Comparison of ENCODE assay signal across 36 cellular contexts in genomic region chr3:176347424-176348146, GRCh38.
"Had no signal": no experiment of that assay in that cellular context is flagged by ENCODE, and none has a peak within 500 bp of the region (broad histone marks: within the 10 kb centered on the region; RNA-seq: fewer than 3 reads in every experiment).

No MANE protein-coding gene starts in this region.

- H3K27me3 ChIP-seq: adrenal gland, body of pancreas, brain microvascular endothelial cell, breast epithelium had no signal

- H3K4me1 ChIP-seq: adrenal gland, body of pancreas, breast epithelium had no signal

- H3K9me3 ChIP-seq: adrenal gland, body of pancreas, breast epithelium had no signal

- FAIRE-seq: astrocyte, TTC549 had no signal

- H3K36me3 Mint-ChIP-seq: activated CD8-positive, alpha-beta memory T cell treated with anti-CD3 and anti-CD28 coated beads, Interleukin-2, amount 10 ng/mL, durations not matched to agents 7 days and 5 days; activated naive CD8-positive, alpha-beta T cell treated with anti-CD3 and anti-CD28 coated beads for 36 hours had no signal

- H3K4me3 ChIP-seq: adrenal gland, body of pancreas, breast epithelium had no signal

- H3K36me3 ChIP-seq: adrenal gland, brain microvascular endothelial cell, breast epithelium, WERI-Rb-1 had no signal

- H3K4me1 Mint-ChIP-seq: activated CD4-positive, alpha-beta memory T cell treated with anti-CD3 and anti-CD28 coated beads, Interleukin-2, amount 10 ng/mL, durations not matched to agents 7 days and 5 days; activated CD4-positive, alpha-beta T cell treated with anti-CD3 and anti-CD28 coated beads for 36 hours; activated CD4-positive, alpha-beta T cell treated with anti-CD3 and anti-CD28 coated beads, Interleukin-2, amount 10 ng/mL, durations not matched to agents 7 days and 5 days; activated CD8-positive, alpha-beta memory T cell treated with anti-CD3 and anti-CD28 coated beads, Interleukin-2, amount 10 ng/mL, durations not matched to agents 7 days and 5 days; activated naive CD8-positive, alpha-beta T cell treated with anti-CD3 and anti-CD28 coated beads for 36 hours had no signal

- H3K27ac ChIP-seq: adrenal gland, body of pancreas, brain microvascular endothelial cell, breast epithelium, WERI-Rb-1 had no signal

- H3K27ac Mint-ChIP-seq: activated CD4-positive, alpha-beta memory T cell treated with anti-CD3 and anti-CD28 coated beads, Interleukin-2, amount 10 ng/mL, durations not matched to agents 7 days and 5 days; activated CD4-positive, alpha-beta T cell treated with anti-CD3 and anti-CD28 coated beads for 36 hours; activated CD4-positive, alpha-beta T cell treated with anti-CD3 and anti-CD28 coated beads, Interleukin-2, amount 10 ng/mL, durations not matched to agents 7 days and 5 days; activated CD8-positive, alpha-beta memory T cell treated with anti-CD3 and anti-CD28 coated beads, Interleukin-2, amount 10 ng/mL, durations not matched to agents 7 days and 5 days; activated CD8-positive, alpha-beta T cell treated with anti-CD3 and anti-CD28 coated beads, Interleukin-2, amount 10 ng/mL, durations not matched to agents 7 days and 5 days; activated naive CD4-positive, alpha-beta T cell treated with anti-CD3 and anti-CD28 coated beads, Interleukin-2, amount 50 U/mL, for 72 hours; activated naive CD8-positive, alpha-beta T cell treated with anti-CD3 and anti-CD28 coated beads for 36 hours; activated T-cell treated with anti-CD3 and anti-CD28 coated beads, Interleukin-2, amount 50 U/mL, for 24 hours; activated T-helper 2 cell treated with anti-CD3 and anti-CD28 coated beads, Interferon-gamma antibody, Interleukin-2, Interleukin-4, amounts not matched to agents 10 μg/mL and 5 μg/mL and 100 μg/mL, durations not matched to agents 14 hours and 24 hours and 36 hours; T-helper 1 cell treated with Interleukin-12 subunit alpha and Interleukin-12 subunit beta and Interleukin-4 antibody, amounts not matched to agents 30 μg/mL and 1 μg/mL, for 36 hours; T-helper 2 cell treated with Interferon-gamma antibody and Interleukin-4, amounts not matched to agents 5 μg/mL and 100 μg/mL, for 36 hours; WTC11 had no signal

- H3K9me3 Mint-ChIP-seq: activated naive CD8-positive, alpha-beta T cell treated with anti-CD3 and anti-CD28 coated beads for 36 hours had no signal

- DNase-seq: activated CD4-positive, alpha-beta memory T cell treated with anti-CD3 and anti-CD28 coated beads, Interleukin-2, amount 10 ng/mL, durations not matched to agents 7 days and 5 days; activated CD4-positive, alpha-beta T cell treated with anti-CD3 and anti-CD28 coated beads for 1 hour; activated CD4-positive, alpha-beta T cell treated with anti-CD3 and anti-CD28 coated beads for 36 hours; activated CD4-positive, alpha-beta T cell treated with anti-CD3 and anti-CD28 coated beads for 48 hours; activated CD4-positive, alpha-beta T cell treated with anti-CD3 and anti-CD28 coated beads, Interleukin-2, amount 10 ng/mL, durations not matched to agents 7 days and 5 days; activated CD4-positive, alpha-beta T cell treated with anti-CD3 and anti-CD28 coated beads, Interleukin-2, amount 50 U/mL, for 48 hours; activated CD4-positive, CD25-positive, alpha-beta regulatory T cell; activated CD8-positive, alpha-beta memory T cell treated with anti-CD3 and anti-CD28 coated beads for 24 hours; activated CD8-positive, alpha-beta memory T cell treated with anti-CD3 and anti-CD28 coated beads, Interleukin-2, amount 10 ng/mL, durations not matched to agents 7 days and 5 days; activated CD8-positive, alpha-beta memory T cell treated with anti-CD3 and anti-CD28 coated beads, Interleukin-2, amount 50 U/mL, for 48 hours; activated CD8-positive, alpha-beta T cell treated with anti-CD3 and anti-CD28 coated beads, Interleukin-2, amount 10 ng/mL, durations not matched to agents 7 days and 5 days; activated effector memory CD4-positive, alpha-beta T cell treated with Interleukin-2 at 50 U/mL for 16 hours; activated gamma-delta T cell; activated naive CD4-positive, alpha-beta T cell treated with anti-CD3 and anti-CD28 coated beads, Interleukin-2, amount 50 U/mL, for 16 hours; activated naive CD4-positive, alpha-beta T cell treated with Interleukin-2 at 50 U/mL for 16 hours; activated naive CD8-positive, alpha-beta T cell treated with anti-CD3 and anti-CD28 coated beads for 36 hours; activated T-cell treated with anti-CD3 and anti-CD28 coated beads, Interleukin-2, amount 50 U/mL, for 24 hours; activated T-cell treated with anti-CD3 and anti-CD28 coated beads, Interleukin-2, amount 50 U/mL, for 48 hours; adrenal gland; amniotic stem cell; aorta; body of pancreas; brain microvascular endothelial cell; central memory CD4-positive, alpha-beta T cell; T-helper 2 cell; T-helper 9 cell; WERI-Rb-1 had no signal

- H3K27me3 Mint-ChIP-seq: activated CD4-positive, alpha-beta memory T cell treated with anti-CD3 and anti-CD28 coated beads, Interleukin-2, amount 10 ng/mL, durations not matched to agents 7 days and 5 days; activated CD4-positive, alpha-beta T cell treated with anti-CD3 and anti-CD28 coated beads for 36 hours; activated CD4-positive, alpha-beta T cell treated with anti-CD3 and anti-CD28 coated beads, Interleukin-2, amount 10 ng/mL, durations not matched to agents 7 days and 5 days; activated CD8-positive, alpha-beta memory T cell treated with anti-CD3 and anti-CD28 coated beads, Interleukin-2, amount 10 ng/mL, durations not matched to agents 7 days and 5 days; activated naive CD8-positive, alpha-beta T cell treated with anti-CD3 and anti-CD28 coated beads for 36 hours; activated T-cell treated with anti-CD3 and anti-CD28 coated beads, Interleukin-2, amount 50 U/mL, for 24 hours had no signal

- ATAC-seq: activated CD4-positive, alpha-beta T cell treated with anti-CD3 and anti-CD28 coated beads for 36 hours; activated CD4-positive, CD25-positive, alpha-beta regulatory T cell treated with anti-CD3 and anti-CD28 coated beads, Interleukin-2, amount 50 U/mL, for 24 hours; activated CD8-positive, alpha-beta memory T cell treated with anti-CD3 and anti-CD28 coated beads, Interleukin-2, amount 10 ng/mL, durations not matched to agents 7 days and 5 days; activated CD8-positive, alpha-beta T cell treated with anti-CD3 and anti-CD28 coated beads, Interleukin-2, amount 10 ng/mL, durations not matched to agents 7 days and 5 days; activated naive CD4-positive, alpha-beta T cell treated with anti-CD3 and anti-CD28 coated beads, Interleukin-2, amount 50 U/mL, for 72 hours; body of pancreas; WTC11 had no signal

- H3K4me3 Mint-ChIP-seq: activated CD4-positive, alpha-beta memory T cell treated with anti-CD3 and anti-CD28 coated beads, Interleukin-2, amount 10 ng/mL, durations not matched to agents 7 days and 5 days; activated CD4-positive, alpha-beta T cell treated with anti-CD3 and anti-CD28 coated beads for 36 hours; activated CD4-positive, alpha-beta T cell treated with anti-CD3 and anti-CD28 coated beads, Interleukin-2, amount 10 ng/mL, durations not matched to agents 7 days and 5 days; activated CD8-positive, alpha-beta memory T cell treated with anti-CD3 and anti-CD28 coated beads, Interleukin-2, amount 10 ng/mL, durations not matched to agents 7 days and 5 days; activated CD8-positive, alpha-beta T cell treated with anti-CD3 and anti-CD28 coated beads, Interleukin-2, amount 10 ng/mL, durations not matched to agents 7 days and 5 days; activated naive CD8-positive, alpha-beta T cell treated with anti-CD3 and anti-CD28 coated beads for 36 hours; activated T-cell treated with anti-CD3 and anti-CD28 coated beads, Interleukin-2, amount 50 U/mL, for 24 hours; T-helper 1 cell treated with Interleukin-12 subunit alpha and Interleukin-12 subunit beta and Interleukin-4 antibody, amounts not matched to agents 30 μg/mL and 1 μg/mL, for 36 hours; T-helper 2 cell treated with Interferon-gamma antibody and Interleukin-4, amounts not matched to agents 5 μg/mL and 100 μg/mL, for 36 hours; WTC11 had no signal
